ENCODE assay signal across 1 cellular context in the genomic region with DNA sequence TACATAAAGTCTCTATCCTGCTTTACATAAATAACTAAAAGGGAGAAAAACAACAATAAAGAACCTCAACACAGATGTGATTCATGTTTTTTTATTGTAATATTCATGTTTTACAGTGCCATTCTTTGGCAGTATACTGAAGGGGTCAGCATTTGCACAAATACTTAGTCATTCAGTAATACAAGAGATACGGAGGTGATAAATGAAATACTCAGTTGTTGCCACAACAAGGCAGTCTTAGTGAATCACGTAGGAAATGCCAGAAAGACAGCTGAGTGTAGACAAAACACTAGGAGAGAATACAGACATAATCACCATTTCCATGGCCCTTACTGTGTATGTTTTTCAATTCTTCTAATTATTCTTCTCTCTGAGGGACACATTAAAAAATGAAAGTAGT.
TF ChIP-seq lines count a peak whose summit lies in the region.

No MANE protein-coding gene starts in this region.

TF ChIP-seq in endothelial cell of umbilical vein, 7 proteins besides CTCF, POLR2A, EP300 and RAD21:
- TF ChIP-seq JUN (IDR thresholded peaks at IDR 0.05; ENCODE audit: borderline replicate concordance, insufficient read depth, insufficient read length, low read depth): peak; percentile 95
- TF ChIP-seq GATA2 (IDR thresholded peaks at IDR 0.05; ENCODE audit: insufficient read depth, insufficient read length, low read depth, low read length): peak; percentile 76
- peak; percentile 96 for TF ChIP-seq FOS (IDR thresholded peaks at IDR 0.05; ENCODE audit: borderline replicate concordance, insufficient read depth, low read length)
- peak; percentile 82 for TF ChIP-seq POLR2AphosphoS5 (IDR thresholded peaks at IDR 0.05; ENCODE audit: insufficient read depth, low read depth, low read length)
- TF ChIP-seq MYC (IDR thresholded peaks at IDR 0.05; ENCODE audit: low read depth, low read length): no peak
